In the genomic region with DNA sequence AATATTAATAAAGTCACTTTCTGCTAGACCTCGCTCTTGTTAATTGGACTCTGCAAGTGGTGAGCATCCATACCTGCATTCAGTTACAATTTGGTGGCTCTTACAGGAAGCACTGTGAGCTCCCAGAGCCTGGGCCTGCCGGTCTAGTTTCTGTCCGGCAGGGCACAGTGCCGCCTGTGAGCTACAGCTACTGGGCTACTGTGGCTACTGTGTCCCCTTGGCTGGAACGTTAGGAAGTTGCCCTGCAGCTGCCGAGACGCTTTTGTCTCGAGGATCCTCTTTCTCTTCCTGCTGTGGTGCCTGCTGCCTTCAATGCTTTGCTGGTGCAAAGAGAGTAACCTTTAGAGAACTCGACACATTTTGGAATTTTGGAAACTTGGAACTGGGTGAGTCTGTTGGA, we compare ENCODE assay signal across 16 cellular contexts. TPM values are rescaled to one million over a fixed set of nuclear protein-coding genes. Genes with fewer than 3 reads are reported as not detected.
"Had no signal": no experiment of that assay in that cellular context is flagged by ENCODE, and none has a peak within 500 bp of the region (broad histone marks: within the 10 kb centered on the region; RNA-seq: fewer than 3 reads in every experiment).

No MANE protein-coding gene starts in this region.

- H3K9me3 ChIP-seq: sigmoid colon had no signal

- H3K27ac ChIP-seq: brain microvascular endothelial cell, sigmoid colon had no signal

- H3K4me3 ChIP-seq: sigmoid colon had no signal

- ATAC-seq: activated T-cell treated with anti-CD3 and anti-CD28 coated beads, Interleukin-2, amount 50 U/mL, for 72 hours; esophagus mucosa; naive thymus-derived CD4-positive, alpha-beta T cell had no signal

- H3K4me1 ChIP-seq: sigmoid colon had no signal

- H3K27me3 ChIP-seq: brain microvascular endothelial cell, sigmoid colon had no signal

- H3K36me3 ChIP-seq: brain microvascular endothelial cell, sigmoid colon had no signal

- DNase-seq: activated CD4-positive, alpha-beta memory T cell treated with anti-CD3 and anti-CD28 coated beads for 36 hours; activated CD8-positive, alpha-beta memory T cell treated with anti-CD3 and anti-CD28 coated beads, Interleukin-2, amount 50 U/mL, for 4 hours; activated gamma-delta T cell treated with Interleukin-2 at 50 U/mL for 16 hours; activated naive CD8-positive, alpha-beta T cell treated with anti-CD3 and anti-CD28 coated beads for 36 hours; activated T-cell treated with anti-CD3 and anti-CD28 coated beads, Interleukin-2, amount 50 U/mL, for 72 hours; brain microvascular endothelial cell; naive thymus-derived CD4-positive, alpha-beta T cell; occipital lobe; sigmoid colon; stimulated activated CD4-positive, alpha-beta T cell treated with anti-CD3 and anti-CD28 coated beads, Interleukin-12 subunit alpha, Interleukin-12 subunit beta, amount 100 ng/mL, for 4 hours; stimulated activated naive CD4-positive, alpha-beta T cell; substantia nigra had no signal

RNA-seq across cellular contexts. Expression of a gene that starts 44.6 kb away (rescaled TPM):
- total RNA-seq: activated naive CD8-positive, alpha-beta T cell treated with anti-CD3 and anti-CD28 coated beads for 36 hours; dermis microvascular lymphatic vessel endothelial cell; esophagus mucosa; lung microvascular endothelial cell; progenitor cell of endocrine pancreas had no signal
